Comparison of ENCODE assay signal across 8 cellular contexts in the genomic region with DNA sequence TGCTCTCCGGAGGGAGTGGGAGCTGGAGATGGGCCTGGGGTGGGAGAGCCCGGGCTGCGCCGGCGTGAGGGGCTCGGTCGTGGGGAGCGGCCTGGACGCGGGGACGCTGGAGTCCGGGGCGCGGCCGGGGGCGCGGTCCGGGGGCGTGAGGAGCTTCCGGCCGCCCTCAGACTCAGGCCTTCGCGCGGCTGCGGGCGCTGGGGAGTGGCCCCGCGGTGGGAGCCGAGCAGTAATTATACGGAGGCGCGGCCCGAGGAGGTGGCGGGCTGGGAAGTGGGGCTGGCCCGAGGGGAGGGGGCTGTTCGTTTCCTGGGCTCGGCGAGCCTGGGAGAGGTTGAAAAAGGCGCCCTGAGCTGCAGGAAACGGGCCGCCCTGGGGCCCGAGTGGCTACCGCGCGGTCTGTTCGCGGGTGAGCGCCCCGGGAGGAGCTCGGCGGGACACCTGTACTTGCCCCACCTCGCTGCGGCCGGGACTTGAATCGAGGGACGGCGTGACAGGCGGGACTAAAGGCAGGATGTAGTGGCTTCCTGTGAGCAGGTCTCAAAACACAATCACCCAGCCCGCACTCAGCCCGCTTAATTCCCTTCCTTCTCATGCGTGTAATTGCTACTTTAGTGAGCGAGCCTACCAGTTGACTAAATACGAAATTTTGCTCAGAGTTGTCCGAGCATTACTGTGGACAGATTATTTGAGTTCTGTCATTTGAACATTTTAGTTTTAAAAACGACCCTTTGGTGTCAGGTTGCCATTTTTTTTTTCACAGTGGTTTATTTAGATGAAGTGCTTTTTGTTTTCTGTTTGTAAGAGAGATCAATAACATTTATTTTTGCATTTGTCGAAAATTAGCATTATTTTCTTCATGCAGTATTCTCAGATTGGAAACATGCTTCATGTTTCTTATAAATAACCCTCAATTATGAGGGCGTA. TPM values are rescaled to one million over a fixed set of nuclear protein-coding genes. Genes with fewer than 3 reads are reported as not detected.
A peak's percentile ranks its signal among the peaks of the same experiment; 100 is the strongest.
DNase-seq lines count a peak whose midpoint lies in the region; ATAC-seq and TF ChIP-seq lines count a peak whose summit lies in the region.

No MANE protein-coding gene starts in this region.

- H3K4me1 Mint-ChIP-seq in stimulated activated effector memory CD8-positive, alpha-beta T cell treated with anti-CD3 and anti-CD28 coated beads, Interleukin-12 subunit alpha, Interleukin-12 subunit beta, amount 100 ng/mL, for 72 hours = peaks cover 67% of the 10 kb centered on the region

- peak overlapping the region; percentile 76 for H3K4me3 Mint-ChIP-seq in stimulated activated effector memory CD8-positive, alpha-beta T cell treated with anti-CD3 and anti-CD28 coated beads, Interleukin-12 subunit alpha, Interleukin-12 subunit beta, amount 100 ng/mL, for 72 hours

- peak overlapping the region; percentile 51; the same call in 1 of the 2 replicates for H2AFZ ChIP-seq in OCI-LY3 (ENCODE audit: low read depth, low read length)

- H3K4me1 ChIP-seq in OCI-LY3 (ENCODE audit: low read length) = peaks cover 17% of the 10 kb centered on the region

- H3K79me2 ChIP-seq in OCI-LY3 (ENCODE audit: low read length) = peaks cover 50% of the 10 kb centered on the region

- no peaks in the 10 kb centered on the region for H3K36me3 ChIP-seq in OCI-LY3 (replicated peaks; ENCODE audit: low read depth, low read length)

- no peaks in the 10 kb centered on the region for H3K27me3 ChIP-seq in OCI-LY3 (ENCODE audit: low read depth, low read length)

- H3K4me3 ChIP-seq in OCI-LY3 (ENCODE audit: low read length) = peak overlapping the region; percentile 91

- no peaks in the 10 kb centered on the region for H3K9me3 Mint-ChIP-seq in stimulated activated effector memory CD8-positive, alpha-beta T cell treated with anti-CD3 and anti-CD28 coated beads, Interleukin-12 subunit alpha, Interleukin-12 subunit beta, amount 100 ng/mL, for 72 hours

- ATAC-seq in GM21529 (IDR thresholded peaks at IDR 0.05; ENCODE audit: unreplicated experiment) = peak; percentile 79
- peak; percentile 81 for ATAC-seq in esophagus mucosa
- ATAC-seq in stimulated activated effector memory CD8-positive, alpha-beta T cell treated with anti-CD3 and anti-CD28 coated beads, Interleukin-12 subunit alpha, Interleukin-12 subunit beta, amount 100 ng/mL, for 72 hours = peak; percentile 79

- H3K9me3 ChIP-seq in OCI-LY3 (ENCODE audit: insufficient read depth, low read length) = no peaks in the 10 kb centered on the region

- peaks cover 45% of the 10 kb centered on the region for H3K36me3 Mint-ChIP-seq in stimulated activated effector memory CD8-positive, alpha-beta T cell treated with anti-CD3 and anti-CD28 coated beads, Interleukin-12 subunit alpha, Interleukin-12 subunit beta, amount 100 ng/mL, for 72 hours

- H3K9ac ChIP-seq in OCI-LY3 (ENCODE audit: low read length) = peak overlapping the region; percentile 79

- peak overlapping the region; percentile 93 for H3K27ac Mint-ChIP-seq in stimulated activated effector memory CD8-positive, alpha-beta T cell treated with anti-CD3 and anti-CD28 coated beads, Interleukin-12 subunit alpha, Interleukin-12 subunit beta, amount 100 ng/mL, for 72 hours

- peak; percentile 12 for DNase-seq in DMS114 treated with DMSO at 0.1 percent for 48 hours (lab: John Stamatoyannopoulos, UW; ENCODE audit: unreplicated experiment)
- DNase-seq in HuH-7.5 (ENCODE audit: low spot score) = peak; percentile 53
- peak; percentile 79 for DNase-seq in activated T-cell treated with anti-CD3 and anti-CD28 coated beads for 48 hours (ENCODE audit: low read depth)
- DNase-seq in myocyte (ENCODE audit: low read depth) = peak; percentile 60
- peak; percentile 68 to 94 for DNase-seq in stimulated activated effector memory CD8-positive, alpha-beta T cell treated with anti-CD3 and anti-CD28 coated beads, Interleukin-12 subunit alpha, Interleukin-12 subunit beta, amount 100 ng/mL, for 72 hours (ENCODE audit: low spot score in 2 of 2)

- H4K20me1 ChIP-seq in OCI-LY3 (ENCODE audit: insufficient read depth, low read length) = peaks cover 15% of the 10 kb centered on the region

- H3K4me2 ChIP-seq in OCI-LY3 (ENCODE audit: low read length) = peak overlapping the region; percentile 76

- H3K27ac ChIP-seq in OCI-LY3 (ENCODE audit: low read length) = peak overlapping the region; percentile 59

- TF ChIP-seq CTCF in OCI-LY3 (IDR thresholded peaks at IDR 0.05; ENCODE audit: low read depth, low read length) = no peak

RNA-seq across cellular contexts. Expression of a gene that starts 0.9 kb away (rescaled TPM):
- total RNA-seq in esophagus mucosa (10.0 TPM), myocyte (5.1 and 5.5 TPM in 2 replicates)
- polyA plus RNA-seq in myocyte (2012) = 2.8 TPM

Comparison
In these comparisons a context has a peak if more than half of its experiments do, and no peak if none do; other contexts are left out.
1. Peak in every context shown above with its lines: DNase-seq, ATAC-seq, H3K4me3 ChIP-seq and H3K27ac ChIP-seq.
2. DNase-seq: peak in every context shown above with its lines; median percentile 81 in stimulated activated effector memory CD8-positive, alpha-beta T cell treated with anti-CD3 and anti-CD28 coated beads, Interleukin-12 subunit alpha, Interleukin-12 subunit beta, amount 100 ng/mL, for 72 hours; 79 in activated T-cell treated with anti-CD3 and anti-CD28 coated beads for 48 hours; 60 in myocyte; 53 in HuH-7.5; 12 in DMS114 treated with DMSO at 0.1 percent for 48 hours.